8 cellular contexts compared by ENCODE assay signal in the genomic region with DNA sequence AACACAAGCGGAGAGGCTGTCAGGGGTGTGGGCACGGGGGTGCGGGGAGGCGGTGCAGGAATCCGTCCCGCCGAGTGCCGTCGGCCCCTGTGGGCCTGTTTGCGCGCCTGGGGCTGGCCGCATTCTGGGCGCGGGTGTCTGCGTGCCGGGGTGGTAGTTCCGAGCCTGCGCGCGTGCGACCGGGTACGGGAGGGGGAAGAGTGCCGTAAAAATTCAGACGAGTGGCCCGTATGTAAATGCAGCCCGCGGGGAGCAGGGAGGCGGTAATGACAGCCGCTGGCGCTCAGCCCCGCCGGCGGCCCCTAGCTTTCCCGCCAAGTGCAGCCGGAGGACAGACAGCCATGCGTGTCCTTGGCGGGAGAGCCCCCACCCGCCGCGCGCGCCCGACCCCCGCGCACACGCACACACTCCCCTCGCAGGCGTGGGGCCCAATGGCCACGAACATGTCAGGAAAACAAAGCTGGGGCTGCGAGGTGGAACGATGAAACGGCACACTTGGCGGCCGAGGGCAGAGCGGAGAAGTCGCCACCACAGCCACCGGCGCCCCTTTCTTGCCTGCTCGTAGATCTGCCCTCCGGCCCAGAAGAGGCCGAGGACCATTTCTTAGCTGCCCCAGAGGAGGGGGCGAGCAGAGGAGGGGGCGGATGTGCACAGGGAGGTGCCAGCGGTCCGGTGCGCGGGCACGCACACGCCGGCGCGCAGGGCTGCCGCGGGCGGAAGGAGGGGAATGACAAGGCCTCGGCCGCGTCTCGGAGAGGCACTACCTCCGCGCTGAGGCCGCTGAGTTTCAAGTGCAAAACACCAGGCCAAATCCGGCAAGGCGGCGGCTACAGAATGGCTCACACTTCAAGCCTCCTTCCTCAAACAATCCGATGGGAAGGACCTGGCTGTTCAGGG.
A peak's percentile ranks its signal among the peaks of the same experiment; 100 is the strongest.
DNase-seq lines count a peak whose midpoint lies in the region; ATAC-seq, FAIRE-seq and TF ChIP-seq lines count a peak whose summit lies in the region.

No MANE protein-coding gene starts in this region.

- peak overlapping the region; percentile 80 to 90 for H3K27ac Mint-ChIP-seq in stimulated activated naive CD8-positive, alpha-beta T cell treated with anti-CD3 and anti-CD28 coated beads, Interleukin-15, amount 100 ng/mL, for 72 hours

- H3K4me3 Mint-ChIP-seq in stimulated activated naive CD8-positive, alpha-beta T cell treated with anti-CD3 and anti-CD28 coated beads, Interleukin-15, amount 100 ng/mL, for 72 hours = peak overlapping the region; percentile 81 to 88

- H3K9me3 ChIP-seq in ascending aorta (no peaks in the 10 kb centered on the region), kidney (ENCODE audit: control insufficient read depth in 1 of 2, low read length in 2 of 2) (no peaks in the 10 kb centered on the region)

- ATAC-seq in GM18868 (IDR thresholded peaks at IDR 0.05; ENCODE audit: unreplicated experiment) (peak; percentile 69), HG03066 (IDR thresholded peaks at IDR 0.05; ENCODE audit: low read depth, unreplicated experiment) (peak; percentile 65)
- peak; percentile 88 for ATAC-seq in stimulated activated naive CD8-positive, alpha-beta T cell treated with anti-CD3 and anti-CD28 coated beads, Interleukin-15, amount 100 ng/mL, for 72 hours

- H3K27ac ChIP-seq in ascending aorta (no peak overlapping the region), kidney (ENCODE audit: low read depth in 2 of 2, low read length in 2 of 2) (peak overlapping the region in 1 of 2 donors; percentile 17)

- H3K9ac ChIP-seq in kidney (ENCODE audit: low read length in 2 of 2) = no peak overlapping the region

- peak overlapping the region; percentile 57 to 62 for H3K4me3 ChIP-seq in ascending aorta
- H3K4me3 ChIP-seq in kidney (ENCODE audit: low read length in 2 of 2) = peak overlapping the region in 1 of 2 donors; percentile 37

- FAIRE-seq in kidney (lab: Jason Lieb, UNC) = no peak

- H3K4me1 Mint-ChIP-seq in stimulated activated naive CD8-positive, alpha-beta T cell treated with anti-CD3 and anti-CD28 coated beads, Interleukin-15, amount 100 ng/mL, for 72 hours = peaks cover 57% of the 10 kb centered on the region

- no peak for TF ChIP-seq CTCF in ascending aorta (IDR thresholded peaks at IDR 0.05)
- TF ChIP-seq CTCF in kidney (IDR thresholded peaks at IDR 0.05; ENCODE audit: borderline replicate concordance, extremely low read depth, insufficient read depth) = no peak

- H3K4me1 ChIP-seq in ascending aorta = peaks cover 4 to 9% of the 10 kb centered on the region in 2 donors
- H3K4me1 ChIP-seq in kidney (ENCODE audit: control insufficient read depth in 1 of 2, insufficient read depth in 1 of 2, low read depth in 1 of 2, low read length in 2 of 2) = peaks cover 4 to 7% of the 10 kb centered on the region in 2 donors

- H3K9me3 Mint-ChIP-seq in stimulated activated naive CD8-positive, alpha-beta T cell treated with anti-CD3 and anti-CD28 coated beads, Interleukin-15, amount 100 ng/mL, for 72 hours = no peaks in the 10 kb centered on the region

- H3K27me3 Mint-ChIP-seq in stimulated activated naive CD8-positive, alpha-beta T cell treated with anti-CD3 and anti-CD28 coated beads, Interleukin-15, amount 100 ng/mL, for 72 hours = peaks cover 96% of the 10 kb centered on the region

- peaks cover 59% of the 10 kb centered on the region for H3K27me3 ChIP-seq in ascending aorta

- intact Hi-C loops in ascending aorta (cut with DNase I) (no loop called here), kidney (cut with DNase I) (no loop called here)

- DNase-seq in CD1c-positive myeloid dendritic cell (ENCODE audit: extremely low spot score) (peak; percentile 44), NCI-H524 treated with DMSO at 0.1 percent for 48 hours (lab: John Stamatoyannopoulos, UW) (peak; percentile 55), ascending aorta (ENCODE audit: low spot score in 2 of 2) (no peak), kidney (peak; percentile 61), 8988T (no peak)
- DNase-seq in stimulated activated naive CD8-positive, alpha-beta T cell treated with anti-CD3 and anti-CD28 coated beads, Interleukin-15, amount 100 ng/mL, for 72 hours = peak; percentile 63 to 73

- no peaks in the 10 kb centered on the region for H3K36me3 ChIP-seq in ascending aorta
- H3K36me3 ChIP-seq in kidney (ENCODE audit: control insufficient read depth in 1 of 2, insufficient read depth in 2 of 2, low read length in 2 of 2) = no peaks in the 10 kb centered on the region

Comparison
In these comparisons a context has a peak if more than half of its experiments do, and no peak if none do; other contexts are left out.
1. DNase-seq: peak in CD1c-positive myeloid dendritic cell (single experiment), NCI-H524 treated with DMSO at 0.1 percent for 48 hours (single experiment), kidney (single experiment) and stimulated activated naive CD8-positive, alpha-beta T cell treated with anti-CD3 and anti-CD28 coated beads, Interleukin-15, amount 100 ng/mL, for 72 hours (2 of 2); none in ascending aorta (0 of 2) and 8988T (single experiment).
2. Peak in every context shown above with its lines, with median percentiles within 50 percentile points of each other: ATAC-seq.